In genomic region chr9:39559384-39559783, GRCh38 we compare ENCODE assay signal across 8 cellular contexts.
DNase-seq lines count a peak whose midpoint lies in the region; ATAC-seq and TF ChIP-seq lines count a peak whose summit lies in the region.
"Not testable (repeated sequence)": the region's sequence is repeated elsewhere in the genome, so short reads cannot be mapped to it uniquely, and the experiment has no call there.

No MANE protein-coding gene starts in this region.

- TF ChIP-seq EP300 in Ishikawa (IDR thresholded peaks at IDR 0.05; ENCODE audit: borderline replicate concordance), result not testable (repeated sequence)

- H3K9me3 ChIP-seq in RWPE2 (ENCODE audit: severe bottlenecking), result not testable (repeated sequence)

- not testable (repeated sequence) for H3K27ac ChIP-seq in 22Rv1; RWPE2 (ENCODE audit: poor library complexity, severe bottlenecking)

- CTCF ChIA-PET in activated CD8-positive, alpha-beta memory T cell treated with anti-CD3 and anti-CD28 coated beads, Interleukin-2, amount 10 ng/mL, durations not matched to agents 7 days and 5 days (lab: Charles Lee), result not testable (repeated sequence)

- ATAC-seq in RWPE2 (ENCODE audit: low read depth) (peak; percentile 49; the same call in 1 of the 3 replicates), left ventricle myocardium superior (peak; percentile 57)
- not testable (repeated sequence) for ATAC-seq in activated CD8-positive, alpha-beta memory T cell treated with anti-CD3 and anti-CD28 coated beads, Interleukin-2, amount 10 ng/mL, durations not matched to agents 7 days and 5 days

- peak; percentile 53 for TF ChIP-seq CTCF in 22Rv1 (IDR thresholded peaks at IDR 0.05)
- peak; percentile 19; the same call in 1 of the 2 replicates for TF ChIP-seq CTCF in GM12874 (IDR thresholded peaks at IDR 0.05; ENCODE audit: insufficient read depth, low read depth, low read length)
- TF ChIP-seq CTCF in RWPE2 (IDR thresholded peaks at IDR 0.05; ENCODE audit: poor library complexity, severe bottlenecking), result peak; percentile 20
- TF ChIP-seq CTCF in cardiac fibroblast (IDR thresholded peaks at IDR 0.05; ENCODE audit: low read depth, low read length), result peak; percentile 33

- not testable (repeated sequence) for H3K4me3 Mint-ChIP-seq in activated CD8-positive, alpha-beta memory T cell treated with anti-CD3 and anti-CD28 coated beads, Interleukin-2, amount 10 ng/mL, durations not matched to agents 7 days and 5 days

- H3K27ac Mint-ChIP-seq in activated CD8-positive, alpha-beta memory T cell treated with anti-CD3 and anti-CD28 coated beads, Interleukin-2, amount 10 ng/mL, durations not matched to agents 7 days and 5 days, result not testable (repeated sequence)

- H3K4me3 ChIP-seq in RWPE2 (ENCODE audit: severe bottlenecking); cardiac fibroblast (replicated peaks in 1 of 2; ENCODE audit: low read depth in 2 of 2, low read length in 2 of 2): not testable (repeated sequence)

- H3K4me1 ChIP-seq in RWPE2 (ENCODE audit: insufficient read depth, poor library complexity, severe bottlenecking), result not testable (repeated sequence)

- H3K36me3 ChIP-seq in RWPE2 (ENCODE audit: low read depth), result not testable (repeated sequence)

- not testable (repeated sequence) for H3K27me3 Mint-ChIP-seq in activated CD8-positive, alpha-beta memory T cell treated with anti-CD3 and anti-CD28 coated beads, Interleukin-2, amount 10 ng/mL, durations not matched to agents 7 days and 5 days

- DNase-seq in RWPE2 (ENCODE audit: low spot score); cardiac fibroblast (ENCODE audit: low read depth in 2 of 2): not testable (repeated sequence)
- DNase-seq in activated CD8-positive, alpha-beta memory T cell treated with anti-CD3 and anti-CD28 coated beads, Interleukin-2, amount 10 ng/mL, durations not matched to agents 7 days and 5 days, result peak; percentile 41
- DNase-seq in left ventricle myocardium superior (peak; percentile 72), posterior vena cava (ENCODE audit: low spot score) (peak; percentile 86)

- H3K9me3 Mint-ChIP-seq in activated CD8-positive, alpha-beta memory T cell treated with anti-CD3 and anti-CD28 coated beads, Interleukin-2, amount 10 ng/mL, durations not matched to agents 7 days and 5 days (ENCODE audit: low read depth), result not testable (repeated sequence)

- H3K27me3 ChIP-seq in RWPE2 (ENCODE audit: insufficient read depth, poor library complexity, severe bottlenecking), result not testable (repeated sequence)

- TF ChIP-seq RAD21 in Ishikawa (IDR thresholded peaks at IDR 0.05; ENCODE audit: low read depth), result peak; percentile 43

- H3K4me1 Mint-ChIP-seq in activated CD8-positive, alpha-beta memory T cell treated with anti-CD3 and anti-CD28 coated beads, Interleukin-2, amount 10 ng/mL, durations not matched to agents 7 days and 5 days, result not testable (repeated sequence)

- intact Hi-C loops in left ventricle myocardium superior (cut with micrococcal nuclease); posterior vena cava (cut with DNase I): not testable (repeated sequence)

- not testable (repeated sequence) for H3K36me3 Mint-ChIP-seq in activated CD8-positive, alpha-beta memory T cell treated with anti-CD3 and anti-CD28 coated beads, Interleukin-2, amount 10 ng/mL, durations not matched to agents 7 days and 5 days
